In genomic region chr11:69877235-69877634, GRCh38 we compare ENCODE assay signal across 23 cellular contexts. TPM values are rescaled to one million over a fixed set of nuclear protein-coding genes. Genes with fewer than 3 reads are reported as not detected.
DNase-seq lines count a peak whose midpoint lies in the region; ATAC-seq and TF ChIP-seq lines count a peak whose summit lies in the region.
"Had no signal": no experiment of that assay in that cellular context is flagged by ENCODE, and none has a peak within 500 bp of the region (broad histone marks: within the 10 kb centered on the region; RNA-seq: fewer than 3 reads in every experiment).

No MANE protein-coding gene starts in this region.

- TF ChIP-seq POLR2A in adrenal gland (IDR thresholded peaks at IDR 0.05) (no peak), spleen (IDR thresholded peaks at IDR 0.05) (no peak)

- TF ChIP-seq CTCF in adrenal gland (IDR thresholded peaks at IDR 0.05) = no peak
- no peak for TF ChIP-seq CTCF in spleen (IDR thresholded peaks at IDR 0.05 in 8 of 11, conservative IDR thresholded peaks at IDR 0.05 in 3 of 11)

- peak; percentile 28 for DNase-seq in activated effector memory CD4-positive, alpha-beta T cell treated with anti-CD3 and anti-CD28 coated beads, Interleukin-2, amount 50 U/mL, for 16 hours
- DNase-seq in activated effector memory CD4-positive, alpha-beta T cell treated with Interleukin-2 at 50 U/mL for 16 hours = no peak
- DNase-seq in adrenal gland (peak in 4 of 7 donors; percentile 3 to 17 (median 6)), kidney tubule cell (ENCODE audit: low spot score) (peak; percentile 35), spleen (peak; percentile 32), NCI-H128 (lab: John Stamatoyannopoulos, UW; ENCODE audit: unreplicated experiment) (no peak)
- DNase-seq in stimulated activated CD4-positive, alpha-beta T cell treated with anti-CD3 and anti-CD28 coated beads, Interleukin-1b, Interleukin-23, amount 100 ng/mL, for 48 hours = no peak
- DNase-seq: C1 segment of cervical spinal cord, DMS 273 treated with DMSO at 0.1 percent for 48 hours, GDM1, KBM-7, MV-4-11, NCI-H1417 treated with DMSO at 0.1 percent for 48 hours, NCI-H2029, NCI-H2171, NCI-H446 treated with DMSO at 0.1 percent for 48 hours, NCI-H748 treated with DMSO at 0.1 percent for 48 hours, OCI-M1 had no signal

- intact Hi-C loops in adrenal gland (cut with DNase I) = no loop called here
- intact Hi-C loops in spleen (cut with DNase I; ENCODE audit: low total_unique reads) = no loop called here

- H3K27me3 ChIP-seq in adrenal gland (no peaks in the 10 kb centered on the region), spleen (replicated peaks in 1 of 7) (peaks cover 0 to 46% (median 0%) of the 10 kb centered on the region in 7 donors)

- no peak for ATAC-seq in GM18517 (IDR thresholded peaks at IDR 0.05; ENCODE audit: unreplicated experiment)
- ATAC-seq: A549, GM12878, GM23338 had no signal

- no peaks in the 10 kb centered on the region for H3K4me1 ChIP-seq in adrenal gland (replicated peaks in 1 of 2)
- H3K4me1 ChIP-seq in spleen = no peaks in the 10 kb centered on the region
- H3K4me1 ChIP-seq: A549 had no signal

- H3K36me3 ChIP-seq in adrenal gland (replicated peaks in 1 of 2) = no peaks in the 10 kb centered on the region
- no peaks in the 10 kb centered on the region for H3K36me3 ChIP-seq in spleen

- H3K4me3 ChIP-seq in adrenal gland (no peak overlapping the region), spleen (no peak overlapping the region)
- H3K4me3 ChIP-seq: A549, GM12878, GM23338 had no signal

- 83 to 91% (median 85%) methylated on average over 7 to 8 of the region's 8 CpGs for WGBS in adrenal gland, 4 donors
- WGBS in spleen, 5 donors = 83 to 91% (median 88%) methylated on average over 8 of the region's 8 CpGs

- H3K27ac ChIP-seq in adrenal gland (no peak overlapping the region), spleen (no peak overlapping the region)
- H3K27ac ChIP-seq: A549, RWPE1 had no signal

- H3K9me3 ChIP-seq in adrenal gland (replicated peaks in 1 of 3) (no peaks in the 10 kb centered on the region), spleen (no peaks in the 10 kb centered on the region)
- H3K9me3 ChIP-seq: A549 had no signal

RNA-seq across cellular contexts. Expression of gene FGF3, which starts 58.0 kb away (rescaled TPM):
- not detected for total RNA-seq in adrenal gland
- not detected for polyA plus RNA-seq in adrenal gland
- total RNA-seq in spleen = not detected
- not detected for polyA plus RNA-seq in spleen
- total RNA-seq: GM12878 had no signal
- polyA plus RNA-seq: A549, GM12878, GM23338 had no signal

Comparison
In these comparisons a context has a peak if more than half of its experiments do, and no peak if none do; other contexts are left out.
1. DNase-seq: peak in activated effector memory CD4-positive, alpha-beta T cell treated with anti-CD3 and anti-CD28 coated beads, Interleukin-2, amount 50 U/mL, for 16 hours (single experiment), adrenal gland (4 of 7), kidney tubule cell (single experiment) and spleen (single experiment); none in activated effector memory CD4-positive, alpha-beta T cell treated with Interleukin-2 at 50 U/mL for 16 hours (single experiment), stimulated activated CD4-positive, alpha-beta T cell treated with anti-CD3 and anti-CD28 coated beads, Interleukin-1b, Interleukin-23, amount 100 ng/mL, for 48 hours (single experiment) and NCI-H128 (single experiment).